ENCODE assay signal across 20 cellular contexts in genomic region chr12:43578782-43579181, GRCh38. TPM values are rescaled to one million over a fixed set of nuclear protein-coding genes. Genes with fewer than 3 reads are reported as not detected.
DNase-seq lines count a peak whose midpoint lies in the region; ATAC-seq and TF ChIP-seq lines count a peak whose summit lies in the region.
"Had no signal": no experiment of that assay in that cellular context is flagged by ENCODE, and none has a peak within 500 bp of the region (broad histone marks: within the 10 kb centered on the region; RNA-seq: fewer than 3 reads in every experiment).

No MANE protein-coding gene starts in this region.

- no peak overlapping the region for H3K18ac ChIP-seq in IMR-90 (ENCODE audit: low read depth, low read length)

- H2AFZ ChIP-seq in IMR-90 (replicated peaks; ENCODE audit: low read length, poor library complexity) (no peak overlapping the region), MM.1S (ENCODE audit: low read length) (no peak overlapping the region)

- H3K4me1 ChIP-seq in IMR-90 (ENCODE audit: control insufficient read depth, insufficient read depth, low read length) (no peaks in the 10 kb centered on the region), MM.1S (ENCODE audit: low read length) (no peaks in the 10 kb centered on the region)
- H3K4me1 ChIP-seq: esophagus muscularis mucosa, stomach had no signal

- H3K9ac ChIP-seq in IMR-90 (ENCODE audit: low read depth, low read length) = no peak overlapping the region
- H3K9ac ChIP-seq in MM.1S (ENCODE audit: low read length) = no peak overlapping the region

- H3K56ac ChIP-seq in IMR-90 (ENCODE audit: extremely low read depth, insufficient read depth, low read length) = no peak overlapping the region

- CTCF ChIA-PET in IMR-90 (lab: Yijun Ruan, JAX) = no interaction called here

- WGBS in IMR-90 (ENCODE audit: extremely low coverage in 2 of 2, insufficient read length in 1 of 2), 2 experiments = no CpG with 5 or more reads among the region's 3 CpGs

- TF ChIP-seq POLR2A in IMR-90 (IDR thresholded peaks at IDR 0.05; ENCODE audit: low read depth, low read length) = no peak

- no peak overlapping the region for H2AK5ac ChIP-seq in IMR-90 (ENCODE audit: low read depth, low read length)

- no peak overlapping the region for H4K8ac ChIP-seq in IMR-90 (ENCODE audit: low read depth in 2 of 2, low read length in 2 of 2)

- no peak overlapping the region for H3K27ac ChIP-seq in IMR-90 (ENCODE audit: insufficient read depth, low read length)
- H3K27ac ChIP-seq in MM.1S (ENCODE audit: low read length) = no peak overlapping the region
- H3K27ac ChIP-seq: esophagus muscularis mucosa, stomach had no signal

- H4K91ac ChIP-seq in IMR-90 (ENCODE audit: insufficient read depth, low read depth, low read length) = no peak overlapping the region

- H3K9me1 ChIP-seq in IMR-90 (ENCODE audit: insufficient read depth, low read length) = no peaks in the 10 kb centered on the region

- POLR2A ChIA-PET in IMR-90 (lab: Charles Lee; ENCODE audit: unreplicated experiment) = no interaction called here

- H3K27me3 ChIP-seq in IMR-90 (ENCODE audit: control insufficient read depth, insufficient read depth, low read length) (no peaks in the 10 kb centered on the region; the same call in 1 of the 2 replicates), MM.1S (replicated peaks; ENCODE audit: insufficient read depth, low read length) (no peaks in the 10 kb centered on the region)
- H3K27me3 ChIP-seq: esophagus muscularis mucosa, stomach had no signal

- DNase-seq in AG08396 (ENCODE audit: low spot score) (peak; percentile 18), IMR-90 (peak; percentile 23), epithelial cell of esophagus (ENCODE audit: low read depth) (peak; percentile 17), HK-2 (ENCODE audit: unreplicated experiment) (no peak), kidney tubule cell (ENCODE audit: low spot score) (no peak), MM.1S (no peak)
- no peak for DNase-seq in activated naive CD4-positive, alpha-beta T cell (lab: John Stamatoyannopoulos, UW)
- DNase-seq: ACHN, activated gamma-delta T cell, anterior cingulate cortex, hippocampal formation, Kasumi-1, left cardiac atrium, NCI-H1694 treated with DMSO at 0.1 percent for 48 hours, NCI-H524 treated with DMSO at 0.1 percent for 48 hours, stomach had no signal

- H3K9me3 Mint-ChIP-seq in nephron = peaks cover 3% of the 10 kb centered on the region

- no peaks in the 10 kb centered on the region for H3K36me3 Mint-ChIP-seq in nephron (ENCODE audit: low read depth)

- H3K23ac ChIP-seq in IMR-90 (ENCODE audit: low read depth, low read length) = no peak overlapping the region

- H3K9me2 ChIP-seq in MM.1S (replicated peaks; ENCODE audit: insufficient read depth, low read length) = no peaks in the 10 kb centered on the region

- dilution Hi-C loops in IMR-90 (cut with HindIII; ENCODE audit: low sequenced_read_pairs, unreplicated experiment) = no loop called here

- H2BK5ac ChIP-seq in IMR-90 (ENCODE audit: low read depth, low read length, poor library complexity, severe bottlenecking) = no peak overlapping the region

- no peaks in the 10 kb centered on the region for H3F3A ChIP-seq in MM.1S (ENCODE audit: insufficient read depth, low read length)

- no peak for TF ChIP-seq RAD21 in IMR-90 (IDR thresholded peaks at IDR 0.05; ENCODE audit: low read length)

- H3K4me2 ChIP-seq in IMR-90 (ENCODE audit: low read depth, low read length) (peak overlapping the region; percentile 83; the same call in 1 of the 2 replicates), MM.1S (ENCODE audit: low read depth, low read length) (no peak overlapping the region)

- intact Hi-C loops in IMR-90 (cut with micrococcal nuclease) = no loop called here

- H3K36me3 ChIP-seq in IMR-90 (ENCODE audit: control insufficient read depth, insufficient read depth, low read length) (no peaks in the 10 kb centered on the region), MM.1S (replicated peaks; ENCODE audit: insufficient read depth, low read length) (no peaks in the 10 kb centered on the region)
- H3K36me3 ChIP-seq: esophagus muscularis mucosa, stomach had no signal

- H3K79me1 ChIP-seq in IMR-90 (ENCODE audit: low read depth in 1 of 2, low read length in 2 of 2) = no peaks in the 10 kb centered on the region

- H3K4me1 Mint-ChIP-seq in nephron = peaks cover 13% of the 10 kb centered on the region

- in situ Hi-C loops in IMR-90 (cut with MboI; ENCODE audit: low sequenced_read_pairs) = no loop called here

- H4K5ac ChIP-seq in IMR-90 (ENCODE audit: low read depth, low read length) = no peak overlapping the region

- H3K27ac Mint-ChIP-seq in nephron = peak overlapping the region; percentile 16 to 95 (median 60)
- H3K27ac Mint-ChIP-seq: dendritic cell treated with granulocyte-macrophage colony-stimulating factor and Interleukin-4, amounts not matched to agents 40 ng/mL and 50 ng/mL, for 4 days had no signal

- TF ChIP-seq CTCF in IMR-90 (conservative IDR thresholded peaks at IDR 0.05; ENCODE audit: low read depth, low read length) (no peak), epithelial cell of esophagus (IDR thresholded peaks at IDR 0.05; ENCODE audit: insufficient read depth, low read depth, low read length, missing control alignments) (no peak), nephron (IDR thresholded peaks at IDR 0.05; ENCODE audit: unreplicated experiment in 3 of 3) (no peak), MM.1S (IDR thresholded peaks at IDR 0.05; ENCODE audit: low read length) (no peak)

- H3K4me3 ChIP-seq in IMR-90 (ENCODE audit: insufficient read depth, low read depth, low read length) (no peak overlapping the region), epithelial cell of esophagus (ENCODE audit: low read length) (no peak overlapping the region), MM.1S (ENCODE audit: low read length) (no peak overlapping the region)
- H3K4me3 ChIP-seq: esophagus muscularis mucosa, stomach had no signal

- H3K4ac ChIP-seq in IMR-90 (ENCODE audit: low read depth, low read length) = no peak overlapping the region

- peak; percentile 35; the same call in 1 of the 2 replicates for ATAC-seq in IMR-90 (ENCODE audit: low read depth)
- ATAC-seq: left cardiac atrium had no signal

- BruUV-seq in IMR-90 (replicated peaks; lab: Mats Ljungman, UMichigan) = no TSS peak

- no peak overlapping the region for H3K14ac ChIP-seq in IMR-90 (replicated peaks; ENCODE audit: low read depth, low read length)

- no peak overlapping the region for H2BK20ac ChIP-seq in IMR-90 (ENCODE audit: low read depth, low read length)

- H2AK9ac ChIP-seq in IMR-90 (replicated peaks; ENCODE audit: low read depth, low read length, poor library complexity) = no peak overlapping the region

- no peak overlapping the region for H2BK15ac ChIP-seq in IMR-90 (ENCODE audit: low read depth, low read length)

- no peak overlapping the region for H2BK120ac ChIP-seq in IMR-90 (ENCODE audit: low read depth, low read length)

- H3K4me3 Mint-ChIP-seq in nephron = no peak overlapping the region
- H3K4me3 Mint-ChIP-seq: dendritic cell treated with granulocyte-macrophage colony-stimulating factor and Interleukin-4, amounts not matched to agents 40 ng/mL and 50 ng/mL, for 4 days had no signal

- H3K79me2 ChIP-seq in MM.1S (ENCODE audit: low read length) = no peaks in the 10 kb centered on the region

- no peaks in the 10 kb centered on the region for H3K27me3 Mint-ChIP-seq in nephron (ENCODE audit: low read depth)
- H3K27me3 Mint-ChIP-seq: dendritic cell treated with granulocyte-macrophage colony-stimulating factor and Interleukin-4, amounts not matched to agents 40 ng/mL and 50 ng/mL, for 4 days had no signal

- H3K9me3 ChIP-seq in IMR-90 (ENCODE audit: control insufficient read depth, insufficient read depth, low read length) (no peaks in the 10 kb centered on the region), MM.1S (replicated peaks; ENCODE audit: insufficient read depth, low read length) (no peaks in the 10 kb centered on the region)
- H3K9me3 ChIP-seq: esophagus muscularis mucosa, stomach had no signal

- H4K20me1 ChIP-seq in IMR-90 (ENCODE audit: insufficient read depth, low read length) (no peaks in the 10 kb centered on the region), MM.1S (ENCODE audit: insufficient read depth, low read length) (no peaks in the 10 kb centered on the region)

TF ChIP-seq in IMR-90, 13 proteins besides CTCF, POLR2A, EP300 and RAD21:
- TF ChIP-seq CEBPB (IDR thresholded peaks at IDR 0.05; ENCODE audit: low read depth, low read length) (no peak), MXI1 (IDR thresholded peaks at IDR 0.05; ENCODE audit: borderline replicate concordance, low read depth, low read length) (no peak), FOS (IDR thresholded peaks at IDR 0.05; ENCODE audit: low read depth, low read length) (no peak), RFX5 (IDR thresholded peaks at IDR 0.05; ENCODE audit: low read depth, low read length) (no peak), MAFK (IDR thresholded peaks at IDR 0.05; ENCODE audit: low read depth, low read length) (no peak), RCOR1 (IDR thresholded peaks at IDR 0.05; ENCODE audit: insufficient replicate concordance, low read length) (no peak), USF2 (IDR thresholded peaks at IDR 0.05; ENCODE audit: low read depth, low read length) (no peak), BHLHE40 (IDR thresholded peaks at IDR 0.05; ENCODE audit: low read depth, low read length) (no peak), CHD1 (IDR thresholded peaks at IDR 0.05; ENCODE audit: low read depth, low read length) (no peak)
TF ChIP-seq in IMR-90: peak in this region for 0.

RNA-seq across cellular contexts. Expression of gene ADAMTS20, which starts 26.8 kb away (rescaled TPM):
- not detected in 2 replicates for total RNA-seq in IMR-90 (2012; rRNA removed)
- not detected in 2 replicates for polyA plus RNA-seq in IMR-90 (2012; rRNA removed)
- polyA plus RNA-seq in IMR-90 (2012; cell fraction: cytosol; rRNA removed) = not detected in 2 replicates
- 0.02 TPM in 1 of 2 replicates, not detected in the other for polyA plus RNA-seq in IMR-90 (2012; cell fraction: nucleus; rRNA removed; ENCODE audit: low replicate concordance)
- total RNA-seq: esophagus muscularis mucosa, left cardiac atrium, pulmonary artery endothelial cell had no signal
- polyA plus RNA-seq: stomach had no signal

Comparison
In these comparisons a context has a peak if more than half of its experiments do, and no peak if none do; other contexts are left out.
1. DNase-seq: peak in AG08396 (single experiment), IMR-90 (single experiment) and epithelial cell of esophagus (single experiment); none in activated naive CD4-positive, alpha-beta T cell (0 of 4), HK-2 (single experiment), kidney tubule cell (single experiment) and MM.1S (single experiment).